ENCODE assay signal across 20 cellular contexts in genomic region chr1:234852659-234853058, GRCh38.
"Had no signal": no experiment of that assay in that cellular context is flagged by ENCODE, and none has a peak within 500 bp of the region (broad histone marks: within the 10 kb centered on the region; RNA-seq: fewer than 3 reads in every experiment).

No MANE protein-coding gene starts in this region.

- H3K27ac Mint-ChIP-seq: activated T-cell treated with anti-CD3 and anti-CD28 coated beads, Interleukin-2, amount 50 U/mL, for 24 hours; activated T-helper 2 cell treated with anti-CD3 and anti-CD28 coated beads, Interferon-gamma antibody, Interleukin-2, Interleukin-4, amounts not matched to agents 10 μg/mL and 5 μg/mL and 100 μg/mL, durations not matched to agents 14 hours and 24 hours and 36 hours; nephron progenitor cell had no signal

- H3K27ac ChIP-seq: dorsolateral prefrontal cortex, left ventricle myocardium inferior, tibial nerve, uterus had no signal

- H3K9me3 Mint-ChIP-seq: activated CD4-positive, alpha-beta T cell treated with anti-CD3 and anti-CD28 coated beads, Interleukin-2, amount 10 ng/mL, durations not matched to agents 7 days and 5 days; activated naive CD8-positive, alpha-beta T cell treated with anti-CD3 and anti-CD28 coated beads, Interleukin-2, amount 10 ng/mL, durations not matched to agents 7 days and 5 days; activated T-cell treated with anti-CD3 and anti-CD28 coated beads, Interleukin-2, amount 50 U/mL, for 24 hours; activated T-helper 2 cell treated with anti-CD3 and anti-CD28 coated beads, Interferon-gamma antibody, Interleukin-2, Interleukin-4, amounts not matched to agents 10 μg/mL and 5 μg/mL and 100 μg/mL, durations not matched to agents 14 hours and 24 hours and 36 hours had no signal

- H3K27me3 ChIP-seq: dorsolateral prefrontal cortex, tibial nerve, uterus had no signal

- H3K4me3 ChIP-seq: dorsolateral prefrontal cortex, left ventricle myocardium inferior, tibial nerve, uterus had no signal

- H3K4me1 ChIP-seq: uterus had no signal

- H3K4me3 Mint-ChIP-seq: activated CD4-positive, alpha-beta T cell treated with anti-CD3 and anti-CD28 coated beads, Interleukin-2, amount 10 ng/mL, durations not matched to agents 7 days and 5 days; activated CD8-positive, alpha-beta T cell treated with anti-CD3 and anti-CD28 coated beads, Interleukin-2, amount 10 ng/mL, durations not matched to agents 7 days and 5 days; activated naive CD8-positive, alpha-beta T cell treated with anti-CD3 and anti-CD28 coated beads, Interleukin-2, amount 10 ng/mL, durations not matched to agents 7 days and 5 days; activated T-cell treated with anti-CD3 and anti-CD28 coated beads, Interleukin-2, amount 50 U/mL, for 24 hours; nephron progenitor cell had no signal

- H3K9me3 ChIP-seq: left ventricle myocardium inferior, tibial nerve, uterus had no signal

- DNase-seq: activated CD4-positive, alpha-beta T cell treated with anti-CD3 and anti-CD28 coated beads, Interleukin-2, amount 10 ng/mL, durations not matched to agents 7 days and 5 days; activated CD8-positive, alpha-beta T cell treated with anti-CD3 and anti-CD28 coated beads, Interleukin-2, amount 10 ng/mL, durations not matched to agents 7 days and 5 days; activated naive CD4-positive, alpha-beta T cell treated with Interleukin-2 at 50 U/mL for 16 hours; activated naive CD8-positive, alpha-beta T cell treated with anti-CD3 and anti-CD28 coated beads, Interleukin-2, amount 10 ng/mL, durations not matched to agents 7 days and 5 days; activated T-cell treated with anti-CD3 and anti-CD28 coated beads, Interleukin-2, amount 50 U/mL, for 24 hours; amygdala; dorsolateral prefrontal cortex; foreskin melanocyte; kidney; left ventricle myocardium inferior; mammary epithelial cell; nephron progenitor cell; stimulated activated CD4-positive, alpha-beta T cell treated with anti-CD3 and anti-CD28 coated beads, Interleukin-12 subunit alpha, Interleukin-12 subunit beta, amount 100 ng/mL, for 4 hours; stimulated activated CD4-positive, alpha-beta T cell treated with anti-CD3 and anti-CD28 coated beads, Interleukin-1b, Interleukin-23, amount 100 ng/mL, for 48 hours; stimulated activated CD8-positive, alpha-beta memory T cell treated with anti-CD3 and anti-CD28 coated beads, Interleukin-4, amount 100 ng/mL, for 48 hours; stimulated activated naive CD4-positive, alpha-beta T cell treated with Interleukin-2 at 50 U/mL for 16 hours; uterus had no signal

- H3K27me3 Mint-ChIP-seq: activated CD4-positive, alpha-beta T cell treated with anti-CD3 and anti-CD28 coated beads, Interleukin-2, amount 10 ng/mL, durations not matched to agents 7 days and 5 days; activated naive CD8-positive, alpha-beta T cell treated with anti-CD3 and anti-CD28 coated beads, Interleukin-2, amount 10 ng/mL, durations not matched to agents 7 days and 5 days; activated T-cell treated with anti-CD3 and anti-CD28 coated beads, Interleukin-2, amount 50 U/mL, for 24 hours had no signal

- H3K36me3 ChIP-seq: left ventricle myocardium inferior, tibial nerve, uterus had no signal

- ATAC-seq: activated CD4-positive, CD25-positive, alpha-beta regulatory T cell treated with anti-CD3 and anti-CD28 coated beads, Interleukin-2, amount 50 U/mL, for 24 hours had no signal
